ENCODE assay signal across 10 cellular contexts in the genomic region with DNA sequence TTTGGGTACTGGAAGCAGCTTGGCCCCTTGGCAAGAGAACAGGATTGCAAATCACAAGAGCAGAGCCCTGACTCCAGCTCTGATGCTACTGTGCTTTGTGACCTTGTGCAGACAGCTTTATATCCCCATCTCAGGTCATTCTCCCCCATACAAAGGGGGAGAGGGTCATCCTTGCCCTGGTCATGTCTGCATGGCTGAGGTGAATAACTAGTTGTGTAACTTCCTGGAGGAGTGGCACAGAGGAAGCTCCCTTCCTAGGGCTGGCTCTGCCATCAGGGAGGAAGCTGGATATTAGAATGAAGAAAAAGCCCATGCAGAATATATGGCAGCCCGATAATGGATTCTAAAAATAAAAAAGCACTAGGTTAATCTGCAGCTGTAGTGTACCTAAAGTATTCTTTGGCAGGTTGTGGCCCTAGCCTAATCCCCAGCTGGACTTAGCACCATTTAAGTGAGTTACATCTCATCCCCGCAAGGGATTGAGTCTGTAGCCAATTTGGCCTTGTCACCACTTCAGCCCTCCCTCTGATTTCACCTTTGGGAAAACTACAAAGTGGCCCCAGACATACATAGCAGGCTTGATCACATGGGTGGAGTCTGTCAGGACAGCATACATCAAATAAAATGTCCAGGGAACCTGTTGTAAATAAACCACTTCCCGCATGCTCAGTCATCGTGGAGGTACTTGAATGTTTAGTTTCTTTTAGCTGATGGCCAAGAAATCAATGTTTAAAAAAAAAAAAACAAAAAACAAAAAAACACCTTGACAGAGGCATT.
A peak's percentile ranks its signal among the peaks of the same experiment; 100 is the strongest.
DNase-seq lines count a peak whose midpoint lies in the region; ATAC-seq, FAIRE-seq and TF ChIP-seq lines count a peak whose summit lies in the region.
"Had no signal": no experiment of that assay in that cellular context is flagged by ENCODE, and none has a peak within 500 bp of the region (broad histone marks: within the 10 kb centered on the region; RNA-seq: fewer than 3 reads in every experiment).

No MANE protein-coding gene starts in this region.

- peaks cover 32% of the 10 kb centered on the region for H3K36me3 Mint-ChIP-seq in activated CD8-positive, alpha-beta memory T cell treated with anti-CD3 and anti-CD28 coated beads, Interleukin-2, amount 10 ng/mL, durations not matched to agents 7 days and 5 days
- peaks cover 81% of the 10 kb centered on the region for H3K36me3 Mint-ChIP-seq in activated naive CD8-positive, alpha-beta T cell treated with anti-CD3 and anti-CD28 coated beads for 36 hours
- peaks cover 10% of the 10 kb centered on the region for H3K36me3 Mint-ChIP-seq in type B pancreatic cell

- DNase-seq in activated CD8-positive, alpha-beta memory T cell treated with anti-CD3 and anti-CD28 coated beads, Interleukin-2, amount 10 ng/mL, durations not matched to agents 7 days and 5 days = no peak
- DNase-seq in activated CD8-positive, alpha-beta memory T cell treated with anti-CD3 and anti-CD28 coated beads, Interleukin-2, amount 50 U/mL, for 48 hours = no peak
- no peak for DNase-seq in activated naive CD8-positive, alpha-beta T cell treated with anti-CD3 and anti-CD28 coated beads for 36 hours
- DNase-seq in medulla oblongata (ENCODE audit: extremely low spot score) (peak; percentile 39), type B pancreatic cell (ENCODE audit: extremely low spot score, unreplicated experiment) (no peak), D721Med (ENCODE audit: insufficient read length, low spot score) (no peak), kidney glomerular epithelial cell (lab: John Stamatoyannopoulos, UW) (no peak)
- DNase-seq: NCI-H524 had no signal

- ATAC-seq in activated CD8-positive, alpha-beta memory T cell treated with anti-CD3 and anti-CD28 coated beads, Interleukin-2, amount 10 ng/mL, durations not matched to agents 7 days and 5 days = no peak
- no peak for ATAC-seq in GM19463 (IDR thresholded peaks at IDR 0.05; ENCODE audit: unreplicated experiment)

- no peaks in the 10 kb centered on the region for H3K9me3 Mint-ChIP-seq in activated CD8-positive, alpha-beta memory T cell treated with anti-CD3 and anti-CD28 coated beads, Interleukin-2, amount 10 ng/mL, durations not matched to agents 7 days and 5 days (ENCODE audit: low read depth)
- H3K9me3 Mint-ChIP-seq in activated naive CD8-positive, alpha-beta T cell treated with anti-CD3 and anti-CD28 coated beads for 36 hours = peaks cover 8% of the 10 kb centered on the region
- H3K9me3 Mint-ChIP-seq in type B pancreatic cell = no peaks in the 10 kb centered on the region

- H3K4me3 Mint-ChIP-seq in activated CD8-positive, alpha-beta memory T cell treated with anti-CD3 and anti-CD28 coated beads, Interleukin-2, amount 10 ng/mL, durations not matched to agents 7 days and 5 days = no peak overlapping the region
- H3K4me3 Mint-ChIP-seq in activated naive CD8-positive, alpha-beta T cell treated with anti-CD3 and anti-CD28 coated beads for 36 hours = no peak overlapping the region
- H3K4me3 Mint-ChIP-seq in type B pancreatic cell = peak overlapping the region; percentile 74

- TF ChIP-seq CTCF in type B pancreatic cell (conservative IDR thresholded peaks at IDR 0.05) = no peak
- no peak for TF ChIP-seq CTCF in D721Med (IDR thresholded peaks at IDR 0.05; ENCODE audit: insufficient read depth, missing control alignments)

- peaks cover 86% of the 10 kb centered on the region for H3K4me1 Mint-ChIP-seq in activated CD8-positive, alpha-beta memory T cell treated with anti-CD3 and anti-CD28 coated beads, Interleukin-2, amount 10 ng/mL, durations not matched to agents 7 days and 5 days
- peaks cover 97% of the 10 kb centered on the region for H3K4me1 Mint-ChIP-seq in activated naive CD8-positive, alpha-beta T cell treated with anti-CD3 and anti-CD28 coated beads for 36 hours
- H3K4me1 Mint-ChIP-seq in type B pancreatic cell (ENCODE audit: unreplicated experiment) = peaks cover 88% of the 10 kb centered on the region

- CTCF ChIA-PET in activated CD8-positive, alpha-beta memory T cell treated with anti-CD3 and anti-CD28 coated beads, Interleukin-2, amount 10 ng/mL, durations not matched to agents 7 days and 5 days (lab: Charles Lee) = interaction anchor here (1.4 to 4.1 kb wide), 6 partner anchors 24 to 144 kb away, joined by 3 to 24 read pairs (median 5); partner anchors contain the start of gene DHRS3

- no peak for FAIRE-seq in D721Med (lab: Jason Lieb, UNC)
- FAIRE-seq: keratinocyte had no signal

- H3K27ac Mint-ChIP-seq in activated CD8-positive, alpha-beta memory T cell treated with anti-CD3 and anti-CD28 coated beads, Interleukin-2, amount 10 ng/mL, durations not matched to agents 7 days and 5 days = peak overlapping the region; percentile 72
- peak overlapping the region; percentile 97 for H3K27ac Mint-ChIP-seq in activated naive CD8-positive, alpha-beta T cell treated with anti-CD3 and anti-CD28 coated beads for 36 hours
- peak overlapping the region; percentile 95 for H3K27ac Mint-ChIP-seq in type B pancreatic cell

- no peaks in the 10 kb centered on the region for H3K27me3 Mint-ChIP-seq in activated CD8-positive, alpha-beta memory T cell treated with anti-CD3 and anti-CD28 coated beads, Interleukin-2, amount 10 ng/mL, durations not matched to agents 7 days and 5 days
- H3K27me3 Mint-ChIP-seq in activated naive CD8-positive, alpha-beta T cell treated with anti-CD3 and anti-CD28 coated beads for 36 hours = no peaks in the 10 kb centered on the region
- no peaks in the 10 kb centered on the region for H3K27me3 Mint-ChIP-seq in type B pancreatic cell
